In the genomic region with DNA sequence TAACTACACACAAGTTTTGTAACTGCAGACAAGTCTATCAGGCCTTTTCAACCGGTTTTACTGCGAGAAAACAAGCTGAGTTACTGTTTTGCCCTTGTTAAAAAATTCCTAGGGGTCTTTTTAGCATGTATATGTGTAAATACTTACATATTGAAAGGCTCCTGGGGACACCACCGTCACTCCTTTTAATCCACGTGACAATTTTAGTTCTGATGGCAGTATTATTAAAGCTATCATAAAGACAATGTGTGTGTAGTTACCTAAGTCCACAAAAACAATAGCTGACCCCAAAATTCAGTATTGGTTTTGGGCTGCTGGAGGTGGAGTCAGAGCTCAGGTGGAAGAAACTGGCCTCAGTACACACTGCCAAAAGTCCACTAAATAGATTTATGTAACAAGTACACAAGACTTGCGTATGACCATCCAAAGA, we compare ENCODE assay signal across 10 cellular contexts. TPM values are rescaled to one million over a fixed set of nuclear protein-coding genes. Genes with fewer than 3 reads are reported as not detected.
DNase-seq lines count a peak whose midpoint lies in the region; ATAC-seq and TF ChIP-seq lines count a peak whose summit lies in the region.
"Had no signal": no experiment of that assay in that cellular context is flagged by ENCODE, and none has a peak within 500 bp of the region (broad histone marks: within the 10 kb centered on the region; RNA-seq: fewer than 3 reads in every experiment).

No MANE protein-coding gene starts in this region.

- in situ Hi-C loops in Panc1 (cut with HindIII; ENCODE audit: low pct_unique_long_range_greater_than_20kb, low sequenced_read_pairs) = no loop called here

- CTCF ChIA-PET in activated CD4-positive, alpha-beta T cell treated with anti-CD3 and anti-CD28 coated beads for 36 hours (lab: Charles Lee) = interaction anchor here (0.6 to 2.6 kb wide), 12 partner anchors 8 to 77 kb away, joined by 3 to 14 read pairs (median 5); a partner anchor contains a TSS
- CTCF ChIA-PET in Panc1 (lab: Charles Lee) = interaction anchor here (0.6 kb wide), 1 partner anchor 1581 kb away, joined by 3 read pairs; no protein-coding TSS in a partner anchor

- H3K27me3 ChIP-seq in Panc1 (ENCODE audit: control insufficient read depth, insufficient read depth, low read length) (no peaks in the 10 kb centered on the region), spleen (replicated peaks in 1 of 7) (no peaks in the 10 kb centered on the region)

- H3K36me3 ChIP-seq in Panc1 (ENCODE audit: control insufficient read depth, insufficient read depth, low read length) (no peaks in the 10 kb centered on the region; the same call in 1 of the 2 replicates), spleen (no peaks in the 10 kb centered on the region)

- intact Hi-C loops in activated CD4-positive, alpha-beta T cell treated with anti-CD3 and anti-CD28 coated beads for 36 hours (cut with DNase I, micrococcal nuclease) = loop anchor here (1.0 kb wide), 6 partner anchors 9 to 111 kb away; a partner anchor contains a TSS
- intact Hi-C loops in Panc1 (cut with micrococcal nuclease; ENCODE audit: unreplicated experiment) = loop anchor here (2.0 kb wide), 1 partner anchor 19 kb away; a partner anchor contains a TSS
- intact Hi-C loops in spleen (cut with DNase I; ENCODE audit: low total_unique reads) = no loop called here

- H3K4me3 Mint-ChIP-seq in activated CD4-positive, alpha-beta T cell treated with anti-CD3 and anti-CD28 coated beads for 36 hours = peak overlapping the region; percentile 79
- H3K4me3 Mint-ChIP-seq in endothelial cell (ENCODE audit: unreplicated experiment) = peak overlapping the region; percentile 89

- H3K4me3 ChIP-seq in Panc1 (ENCODE audit: low read depth in 2 of 2, low read length in 2 of 2) (peak overlapping the region; percentile 52 to 60), retinal pigment epithelial cell (ENCODE audit: low read length) (peak overlapping the region; percentile 61), spleen (peak overlapping the region in 3 of 8 donors; percentile 42 to 69 (median 44))

- peaks cover 18% of the 10 kb centered on the region for H3K4me1 Mint-ChIP-seq in activated CD4-positive, alpha-beta T cell treated with anti-CD3 and anti-CD28 coated beads for 36 hours
- peaks cover 3% of the 10 kb centered on the region for H3K4me1 Mint-ChIP-seq in endothelial cell (ENCODE audit: unreplicated experiment)

- POLR2A ChIA-PET in activated CD4-positive, alpha-beta T cell treated with anti-CD3 and anti-CD28 coated beads for 36 hours (lab: Charles Lee) = interaction anchor here (0.9 to 5.9 kb wide), 15 partner anchors 10 to 205 kb away, joined by 3 to 571 read pairs (median 10); a partner anchor contains a TSS
- POLR2A ChIA-PET in Panc1 (lab: Charles Lee) = interaction anchor here (0.6 to 6.2 kb wide), 7 partner anchors 10 to 280 kb away, joined by 3 to 207 read pairs (median 10); a partner anchor contains a TSS

- BruUV-seq in Panc1 (replicated peaks; lab: Mats Ljungman, UMichigan) = no TSS peak

- ATAC-seq in activated CD4-positive, alpha-beta T cell treated with anti-CD3 and anti-CD28 coated beads for 36 hours = no peak
- no peak for ATAC-seq in Panc1
- ATAC-seq in HG02938 (IDR thresholded peaks at IDR 0.05; ENCODE audit: unreplicated experiment) = no peak

- H3K4me1 ChIP-seq in Panc1 (ENCODE audit: control insufficient read depth, insufficient read depth, low read length) = peaks cover 36% of the 10 kb centered on the region
- peaks cover 6 to 22% (median 17%) of the 10 kb centered on the region in 6 donors for H3K4me1 ChIP-seq in spleen
- H3K4me1 ChIP-seq: parathyroid adenoma had no signal

- peak overlapping the region; percentile 99 for H3K27ac Mint-ChIP-seq in activated CD4-positive, alpha-beta T cell treated with anti-CD3 and anti-CD28 coated beads for 36 hours
- no peak overlapping the region for H3K27ac Mint-ChIP-seq in endothelial cell (ENCODE audit: unreplicated experiment)

- no peaks in the 10 kb centered on the region for H3K27me3 Mint-ChIP-seq in activated CD4-positive, alpha-beta T cell treated with anti-CD3 and anti-CD28 coated beads for 36 hours
- peaks cover 2% of the 10 kb centered on the region for H3K27me3 Mint-ChIP-seq in endothelial cell (ENCODE audit: unreplicated experiment)

- no peak for TF ChIP-seq POLR2A in spleen (IDR thresholded peaks at IDR 0.05)

- H3K27ac ChIP-seq in Panc1 (ENCODE audit: low read length) = peak overlapping the region; percentile 99
- peak overlapping the region in 4 of 8 donors; percentile 93 to 98 (median 96) for H3K27ac ChIP-seq in spleen
- H3K27ac ChIP-seq: parathyroid adenoma had no signal

- no peak for TF ChIP-seq CTCF in Panc1 (IDR thresholded peaks at IDR 0.05)
- no peak for TF ChIP-seq CTCF in endothelial cell (IDR thresholded peaks at IDR 0.05; ENCODE audit: unreplicated experiment)
- TF ChIP-seq CTCF in retinal pigment epithelial cell (conservative IDR thresholded peaks at IDR 0.05; ENCODE audit: low read depth, low read length) = no peak
- no peak for TF ChIP-seq CTCF in spleen (IDR thresholded peaks at IDR 0.05 in 8 of 11, conservative IDR thresholded peaks at IDR 0.05 in 3 of 11)

- H3K36me3 Mint-ChIP-seq in activated CD4-positive, alpha-beta T cell treated with anti-CD3 and anti-CD28 coated beads for 36 hours (ENCODE audit: low read depth) = no peaks in the 10 kb centered on the region
- no peaks in the 10 kb centered on the region for H3K36me3 Mint-ChIP-seq in endothelial cell (ENCODE audit: low read depth, unreplicated experiment)

- WGBS in spleen, 5 donors = 29 to 35% (median 34%) methylated on average over 5 of the region's 5 CpGs

- H3K9me3 Mint-ChIP-seq in activated CD4-positive, alpha-beta T cell treated with anti-CD3 and anti-CD28 coated beads for 36 hours (ENCODE audit: low read depth) = no peaks in the 10 kb centered on the region
- H3K9me3 Mint-ChIP-seq in endothelial cell (ENCODE audit: unreplicated experiment) = no peaks in the 10 kb centered on the region

- H3K9me3 ChIP-seq in Panc1 (ENCODE audit: control insufficient read depth, insufficient read depth, low read depth, low read length) (no peaks in the 10 kb centered on the region), spleen (no peaks in the 10 kb centered on the region)

- peak; percentile 16 for DNase-seq in activated CD4-positive, alpha-beta T cell treated with anti-CD3 and anti-CD28 coated beads for 36 hours
- no peak for DNase-seq in activated CD4-positive, alpha-beta T cell treated with anti-CD3 and anti-CD28 coated beads, Interleukin-2, amount 50 U/mL, for 48 hours
- no peak for DNase-seq in Panc1 (ENCODE audit: low read depth, low spot score)
- DNase-seq in endothelial cell (ENCODE audit: low spot score) = no peak
- no peak for DNase-seq in retinal pigment epithelial cell (ENCODE audit: low read depth)
- no peak for DNase-seq in spleen
- no peak for DNase-seq in NCI-H1048 (lab: John Stamatoyannopoulos, UW)
- DNase-seq: NCI-H446 treated with DMSO at 0.1 percent for 48 hours had no signal

RNA-seq across cellular contexts. Expression of a gene that starts 41.3 kb away (rescaled TPM):
- total RNA-seq in activated CD4-positive, alpha-beta T cell treated with anti-CD3 and anti-CD28 coated beads for 36 hours = 1 to 10 TPM; 1.1 to 1.4 TPM
- total RNA-seq in Panc1 (2021; ENCODE audit: unreplicated experiment) (12.1 TPM), endothelial cell (ENCODE audit: unreplicated experiment) (1.2 TPM), spleen (10 to 100 TPM; 12.4 to 30.3 (median 19.0) TPM)
- polyA plus RNA-seq in Panc1 (2012; ENCODE audit: insufficient read length) = 17.7 TPM
- 1 to 10 TPM; 2.4 to 3.5 (median 2.8) TPM for polyA plus RNA-seq in spleen
